ENCODE assay signal across 1 cellular context in the genomic region with DNA sequence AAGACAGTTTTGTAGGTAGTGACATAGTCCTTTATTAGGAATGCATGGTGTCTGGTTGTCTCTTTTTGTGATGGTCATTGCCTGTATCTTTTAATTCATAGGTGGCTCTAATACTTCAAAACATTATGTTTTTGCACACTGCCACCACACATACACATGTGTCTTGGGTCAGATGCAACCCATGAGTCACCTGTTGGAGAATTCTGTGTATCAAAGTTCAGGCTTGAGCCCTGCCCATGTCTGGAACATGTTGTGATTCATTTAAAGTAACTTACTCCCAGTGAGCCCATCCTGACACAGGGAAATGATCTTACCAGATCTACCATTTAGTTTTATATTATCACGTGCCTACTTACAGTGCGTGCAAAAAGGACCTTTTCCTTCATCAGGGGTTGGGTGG.
TF ChIP-seq lines count a peak whose summit lies in the region.

No MANE protein-coding gene starts in this region.

TF ChIP-seq in SK-N-SH treated with all-trans-retinoic acid at 6 μM for 48 hours, 23 proteins besides CTCF, POLR2A, EP300 and RAD21 (continued from another document):
- TF ChIP-seq, protein P1, sequence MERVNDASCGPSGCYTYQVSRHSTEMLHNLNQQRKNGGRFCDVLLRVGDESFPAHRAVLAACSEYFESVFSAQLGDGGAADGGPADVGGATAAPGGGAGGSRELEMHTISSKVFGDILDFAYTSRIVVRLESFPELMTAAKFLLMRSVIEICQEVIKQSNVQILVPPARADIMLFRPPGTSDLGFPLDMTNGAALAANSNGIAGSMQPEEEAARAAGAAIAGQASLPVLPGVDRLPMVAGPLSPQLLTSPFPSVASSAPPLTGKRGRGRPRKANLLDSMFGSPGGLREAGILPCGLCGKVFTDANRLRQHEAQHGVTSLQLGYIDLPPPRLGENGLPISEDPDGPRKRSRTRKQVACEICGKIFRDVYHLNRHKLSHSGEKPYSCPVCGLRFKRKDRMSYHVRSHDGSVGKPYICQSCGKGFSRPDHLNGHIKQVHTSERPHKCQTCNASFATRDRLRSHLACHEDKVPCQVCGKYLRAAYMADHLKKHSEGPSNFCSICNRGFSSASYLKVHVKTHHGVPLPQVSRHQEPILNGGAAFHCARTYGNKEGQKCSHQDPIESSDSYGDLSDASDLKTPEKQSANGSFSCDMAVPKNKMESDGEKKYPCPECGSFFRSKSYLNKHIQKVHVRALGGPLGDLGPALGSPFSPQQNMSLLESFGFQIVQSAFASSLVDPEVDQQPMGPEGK (CRISPR knock-in tag; IDR thresholded peaks at IDR 0.05; ENCODE audit: borderline replicate concordance): no peak
- TF ChIP-seq ISL1 (CRISPR knock-in tag; IDR thresholded peaks at IDR 0.05) (no peak), TOX (CRISPR knock-in tag; IDR thresholded peaks at IDR 0.05; ENCODE audit: borderline replicate concordance) (no peak), PPARA (CRISPR knock-in tag; IDR thresholded peaks at IDR 0.05; ENCODE audit: borderline replicate concordance) (no peak), ARNTL (CRISPR knock-in tag; IDR thresholded peaks at IDR 0.05; ENCODE audit: borderline replicate concordance, low read depth) (no peak), ZFP30 (CRISPR knock-in tag; IDR thresholded peaks at IDR 0.05) (no peak)
- TF ChIP-seq, protein P2, sequence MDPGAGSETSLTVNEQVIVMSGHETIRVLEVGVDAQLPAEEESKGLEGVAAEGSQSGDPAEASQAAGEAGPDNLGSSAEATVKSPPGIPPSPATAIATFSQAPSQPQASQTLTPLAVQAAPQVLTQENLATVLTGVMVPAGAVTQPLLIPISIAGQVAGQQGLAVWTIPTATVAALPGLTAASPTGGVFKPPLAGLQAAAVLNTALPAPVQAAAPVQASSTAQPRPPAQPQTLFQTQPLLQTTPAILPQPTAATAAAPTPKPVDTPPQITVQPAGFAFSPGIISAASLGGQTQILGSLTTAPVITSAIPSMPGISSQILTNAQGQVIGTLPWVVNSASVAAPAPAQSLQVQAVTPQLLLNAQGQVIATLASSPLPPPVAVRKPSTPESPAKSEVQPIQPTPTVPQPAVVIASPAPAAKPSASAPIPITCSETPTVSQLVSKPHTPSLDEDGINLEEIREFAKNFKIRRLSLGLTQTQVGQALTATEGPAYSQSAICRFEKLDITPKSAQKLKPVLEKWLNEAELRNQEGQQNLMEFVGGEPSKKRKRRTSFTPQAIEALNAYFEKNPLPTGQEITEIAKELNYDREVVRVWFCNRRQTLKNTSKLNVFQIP (CRISPR knock-in tag; IDR thresholded peaks at IDR 0.05; ENCODE audit: borderline replicate concordance, low read depth): no peak
